Comparison of ENCODE assay signal across 21 cellular contexts in genomic region chr16:2273484-2273883, GRCh38. TPM values are rescaled to one million over a fixed set of nuclear protein-coding genes. Genes with fewer than 3 reads are reported as not detected.
DNase-seq lines count a peak whose midpoint lies in the region; ATAC-seq and TF ChIP-seq lines count a peak whose summit lies in the region.
"Had no signal": no experiment of that assay in that cellular context is flagged by ENCODE, and none has a peak within 500 bp of the region (broad histone marks: within the 10 kb centered on the region; RNA-seq: fewer than 3 reads in every experiment).

No MANE protein-coding gene starts in this region.

- ATAC-seq in activated CD4-positive, alpha-beta T cell treated with anti-CD3 and anti-CD28 coated beads for 36 hours: no peak
- ATAC-seq in left lung (peak; percentile 33), GM18861 (IDR thresholded peaks at IDR 0.05; ENCODE audit: unreplicated experiment) (no peak)
- ATAC-seq in stimulated activated naive B cell treated with anti-CD40 and anti-IgM and Interleukin-4, amounts not matched to agents 10 μg/mL and 1 μg/mL and 100 μg/mL, for 72 hours (replicated peaks): no peak
- ATAC-seq: HCT116 had no signal

- H3K27ac Mint-ChIP-seq in activated CD4-positive, alpha-beta T cell treated with anti-CD3 and anti-CD28 coated beads, Interleukin-2, amount 10 ng/mL, durations not matched to agents 24 days and 14 days: peak overlapping the region; percentile 29
- H3K27ac Mint-ChIP-seq in activated CD4-positive, alpha-beta T cell treated with anti-CD3 and anti-CD28 coated beads for 36 hours: no peak overlapping the region
- peak overlapping the region; percentile 63 for H3K27ac Mint-ChIP-seq in stimulated activated naive B cell treated with anti-CD40 and anti-IgM and Interleukin-4, amounts not matched to agents 10 μg/mL and 1 μg/mL and 100 μg/mL, for 72 hours

- peaks cover 12% of the 10 kb centered on the region for H3K27me3 ChIP-seq in adipocyte (replicated peaks; ENCODE audit: control insufficient read depth, insufficient read depth, low read length)
- H3K27me3 ChIP-seq in left lung: no peaks in the 10 kb centered on the region
- H3K27me3 ChIP-seq: BE2C, SJCRH30 had no signal

- H3K36me3 Mint-ChIP-seq in activated CD4-positive, alpha-beta T cell treated with anti-CD3 and anti-CD28 coated beads, Interleukin-2, amount 10 ng/mL, durations not matched to agents 24 days and 14 days (ENCODE audit: low read depth): no peaks in the 10 kb centered on the region
- H3K36me3 Mint-ChIP-seq in activated CD4-positive, alpha-beta T cell treated with anti-CD3 and anti-CD28 coated beads for 36 hours (ENCODE audit: low read depth): no peaks in the 10 kb centered on the region
- H3K36me3 Mint-ChIP-seq in stimulated activated naive B cell treated with anti-CD40 and anti-IgM and Interleukin-4, amounts not matched to agents 10 μg/mL and 1 μg/mL and 100 μg/mL, for 72 hours: peaks cover 1 to 4% of the 10 kb centered on the region in 2 donors

- peaks cover 20% of the 10 kb centered on the region for H3K4me1 ChIP-seq in adipocyte (ENCODE audit: control insufficient read depth, insufficient read depth, low read length)
- peaks cover 11 to 23% of the 10 kb centered on the region in 2 donors for H3K4me1 ChIP-seq in left lung
- H3K4me1 ChIP-seq: BE2C had no signal

- H3K4me3 ChIP-seq in adipocyte (ENCODE audit: low read length) (no peak overlapping the region), left lung (no peak overlapping the region)
- H3K4me3 ChIP-seq: PC-9, SJCRH30 had no signal

- no peak for DNase-seq in activated CD4-positive, alpha-beta T cell treated with anti-CD3 and anti-CD28 coated beads, Interleukin-2, amount 10 ng/mL, durations not matched to agents 24 days and 14 days
- no peak for DNase-seq in activated CD4-positive, alpha-beta T cell treated with anti-CD3 and anti-CD28 coated beads for 36 hours
- DNase-seq in adipocyte (ENCODE audit: low read depth) (no peak), left lung (peak in 1 of 2 donors; percentile 77), DMS153 (lab: John Stamatoyannopoulos, UW) (no peak), NOMO-1 treated with DMSO at 0.1 percent for 48 hours (lab: John Stamatoyannopoulos, UW; ENCODE audit: unreplicated experiment) (no peak)
- no peak for DNase-seq in stimulated activated naive B cell treated with anti-CD40 and anti-IgM and Interleukin-4, amounts not matched to agents 10 μg/mL and 1 μg/mL and 100 μg/mL, for 72 hours
- DNase-seq: BE2C; CD4-positive, alpha-beta memory T cell; DND-41; GOT3; IMR-90; Karpas-422; NCI-H1436; NCI-H1930; NCI-H345; NCI-H526; PC-9; SJCRH30 had no signal

- no peaks in the 10 kb centered on the region for H3K27me3 Mint-ChIP-seq in activated CD4-positive, alpha-beta T cell treated with anti-CD3 and anti-CD28 coated beads, Interleukin-2, amount 10 ng/mL, durations not matched to agents 24 days and 14 days
- H3K27me3 Mint-ChIP-seq in activated CD4-positive, alpha-beta T cell treated with anti-CD3 and anti-CD28 coated beads for 36 hours: no peaks in the 10 kb centered on the region
- no peaks in the 10 kb centered on the region for H3K27me3 Mint-ChIP-seq in stimulated activated naive B cell treated with anti-CD40 and anti-IgM and Interleukin-4, amounts not matched to agents 10 μg/mL and 1 μg/mL and 100 μg/mL, for 72 hours
- H3K27me3 Mint-ChIP-seq: CD4-positive, alpha-beta memory T cell had no signal

- H3K9me3 Mint-ChIP-seq in activated CD4-positive, alpha-beta T cell treated with anti-CD3 and anti-CD28 coated beads, Interleukin-2, amount 10 ng/mL, durations not matched to agents 24 days and 14 days: no peaks in the 10 kb centered on the region
- H3K9me3 Mint-ChIP-seq in activated CD4-positive, alpha-beta T cell treated with anti-CD3 and anti-CD28 coated beads for 36 hours (ENCODE audit: low read depth): no peaks in the 10 kb centered on the region
- H3K9me3 Mint-ChIP-seq in stimulated activated naive B cell treated with anti-CD40 and anti-IgM and Interleukin-4, amounts not matched to agents 10 μg/mL and 1 μg/mL and 100 μg/mL, for 72 hours: no peaks in the 10 kb centered on the region
- H3K9me3 Mint-ChIP-seq: CD4-positive, alpha-beta memory T cell had no signal

- POLR2A ChIA-PET in activated CD4-positive, alpha-beta T cell treated with anti-CD3 and anti-CD28 coated beads for 36 hours (lab: Charles Lee): no interaction called here

- no peaks in the 10 kb centered on the region for H3K36me3 ChIP-seq in adipocyte (ENCODE audit: control insufficient read depth, insufficient read depth, low read length, severe bottlenecking)
- peaks cover 0 to 32% of the 10 kb centered on the region in 2 donors for H3K36me3 ChIP-seq in left lung
- H3K36me3 ChIP-seq: SJCRH30 had no signal

- H3K9ac ChIP-seq in adipocyte (ENCODE audit: low read length): peak overlapping the region; percentile 8

- TF ChIP-seq CTCF in left lung (IDR thresholded peaks at IDR 0.05): no peak

- H3K4me1 Mint-ChIP-seq in activated CD4-positive, alpha-beta T cell treated with anti-CD3 and anti-CD28 coated beads, Interleukin-2, amount 10 ng/mL, durations not matched to agents 24 days and 14 days: peaks cover 6% of the 10 kb centered on the region
- peaks cover 7% of the 10 kb centered on the region for H3K4me1 Mint-ChIP-seq in activated CD4-positive, alpha-beta T cell treated with anti-CD3 and anti-CD28 coated beads for 36 hours
- peaks cover 11 to 16% of the 10 kb centered on the region in 2 donors for H3K4me1 Mint-ChIP-seq in stimulated activated naive B cell treated with anti-CD40 and anti-IgM and Interleukin-4, amounts not matched to agents 10 μg/mL and 1 μg/mL and 100 μg/mL, for 72 hours

- intact Hi-C loops in activated CD4-positive, alpha-beta T cell treated with anti-CD3 and anti-CD28 coated beads, Interleukin-2, amount 10 ng/mL, durations not matched to agents 24 days and 14 days (cut with micrococcal nuclease): no loop called here
- intact Hi-C loops in activated CD4-positive, alpha-beta T cell treated with anti-CD3 and anti-CD28 coated beads for 36 hours (cut with DNase I, micrococcal nuclease): no loop called here
- intact Hi-C loops in left lung (cut with DNase I): no loop called here

- no peak overlapping the region for H3K27ac ChIP-seq in left lung
- H3K27ac ChIP-seq: PC-9, SJCRH30 had no signal

- H3K9me3 ChIP-seq in adipocyte (ENCODE audit: control insufficient read depth, low read length) (no peaks in the 10 kb centered on the region), left lung (no peaks in the 10 kb centered on the region)
- H3K9me3 ChIP-seq: BE2C, SJCRH30 had no signal

- CTCF ChIA-PET in activated CD4-positive, alpha-beta T cell treated with anti-CD3 and anti-CD28 coated beads for 36 hours (lab: Charles Lee): no interaction called here

- H3K4me3 Mint-ChIP-seq in activated CD4-positive, alpha-beta T cell treated with anti-CD3 and anti-CD28 coated beads, Interleukin-2, amount 10 ng/mL, durations not matched to agents 24 days and 14 days: no peak overlapping the region
- no peak overlapping the region for H3K4me3 Mint-ChIP-seq in activated CD4-positive, alpha-beta T cell treated with anti-CD3 and anti-CD28 coated beads for 36 hours
- H3K4me3 Mint-ChIP-seq in stimulated activated naive B cell treated with anti-CD40 and anti-IgM and Interleukin-4, amounts not matched to agents 10 μg/mL and 1 μg/mL and 100 μg/mL, for 72 hours: no peak overlapping the region
- H3K4me3 Mint-ChIP-seq: CD4-positive, alpha-beta memory T cell had no signal

RNA-seq across cellular contexts. Expression of gene RNPS1, which starts 5.6 kb away (rescaled TPM):
- total RNA-seq in activated CD4-positive, alpha-beta T cell treated with anti-CD3 and anti-CD28 coated beads, Interleukin-2, amount 10 ng/mL, durations not matched to agents 24 days and 14 days: 399 and 416 TPM in 2 replicates
- 100 to 1,000 TPM; 327 to 445 TPM for total RNA-seq in activated CD4-positive, alpha-beta T cell treated with anti-CD3 and anti-CD28 coated beads for 36 hours
- 100 to 1,000 TPM; 109 to 124 TPM for total RNA-seq in left lung

RNA-seq across cellular contexts. Expression of gene ECI1, which starts 22.1 kb away (rescaled TPM):
- 34.1 and 38.7 TPM in 2 replicates for total RNA-seq in activated CD4-positive, alpha-beta T cell treated with anti-CD3 and anti-CD28 coated beads, Interleukin-2, amount 10 ng/mL, durations not matched to agents 24 days and 14 days
- 10 to 100 TPM; 23.0 to 41.0 TPM for total RNA-seq in activated CD4-positive, alpha-beta T cell treated with anti-CD3 and anti-CD28 coated beads for 36 hours
- total RNA-seq in left lung: 10 to 100 TPM; 47.3 to 51.7 TPM

RNA-seq across cellular contexts. Expression of gene DNASE1L2, which starts 37.2 kb away (rescaled TPM):
- 1.7 and 2.1 TPM in 2 replicates for total RNA-seq in activated CD4-positive, alpha-beta T cell treated with anti-CD3 and anti-CD28 coated beads, Interleukin-2, amount 10 ng/mL, durations not matched to agents 24 days and 14 days
- total RNA-seq in activated CD4-positive, alpha-beta T cell treated with anti-CD3 and anti-CD28 coated beads for 36 hours: under 1 TPM; 0.51 to 0.55 TPM
- 1 to 10 TPM; 1.3 to 1.5 TPM for total RNA-seq in left lung

RNA-seq across cellular contexts. Expression of gene E4F1, which starts 50.1 kb away (rescaled TPM):
- total RNA-seq in activated CD4-positive, alpha-beta T cell treated with anti-CD3 and anti-CD28 coated beads, Interleukin-2, amount 10 ng/mL, durations not matched to agents 24 days and 14 days: 33.4 and 34.7 TPM in 2 replicates
- total RNA-seq in activated CD4-positive, alpha-beta T cell treated with anti-CD3 and anti-CD28 coated beads for 36 hours: 10 to 100 TPM; 18.0 to 18.6 TPM
- total RNA-seq in left lung: 10 to 100 TPM; 16.4 to 22.6 TPM

RNA-seq across cellular contexts. Expression of gene PGP, which starts 58.8 kb away (rescaled TPM):
- 38.7 and 38.9 TPM in 2 replicates for total RNA-seq in activated CD4-positive, alpha-beta T cell treated with anti-CD3 and anti-CD28 coated beads, Interleukin-2, amount 10 ng/mL, durations not matched to agents 24 days and 14 days
- total RNA-seq in activated CD4-positive, alpha-beta T cell treated with anti-CD3 and anti-CD28 coated beads for 36 hours: 10 to 100 TPM; 11.5 to 15.0 TPM
- 10 to 100 TPM; 14.4 to 24.4 TPM for total RNA-seq in left lung
